ENCODE assay signal across 15 cellular contexts in the genomic region with DNA sequence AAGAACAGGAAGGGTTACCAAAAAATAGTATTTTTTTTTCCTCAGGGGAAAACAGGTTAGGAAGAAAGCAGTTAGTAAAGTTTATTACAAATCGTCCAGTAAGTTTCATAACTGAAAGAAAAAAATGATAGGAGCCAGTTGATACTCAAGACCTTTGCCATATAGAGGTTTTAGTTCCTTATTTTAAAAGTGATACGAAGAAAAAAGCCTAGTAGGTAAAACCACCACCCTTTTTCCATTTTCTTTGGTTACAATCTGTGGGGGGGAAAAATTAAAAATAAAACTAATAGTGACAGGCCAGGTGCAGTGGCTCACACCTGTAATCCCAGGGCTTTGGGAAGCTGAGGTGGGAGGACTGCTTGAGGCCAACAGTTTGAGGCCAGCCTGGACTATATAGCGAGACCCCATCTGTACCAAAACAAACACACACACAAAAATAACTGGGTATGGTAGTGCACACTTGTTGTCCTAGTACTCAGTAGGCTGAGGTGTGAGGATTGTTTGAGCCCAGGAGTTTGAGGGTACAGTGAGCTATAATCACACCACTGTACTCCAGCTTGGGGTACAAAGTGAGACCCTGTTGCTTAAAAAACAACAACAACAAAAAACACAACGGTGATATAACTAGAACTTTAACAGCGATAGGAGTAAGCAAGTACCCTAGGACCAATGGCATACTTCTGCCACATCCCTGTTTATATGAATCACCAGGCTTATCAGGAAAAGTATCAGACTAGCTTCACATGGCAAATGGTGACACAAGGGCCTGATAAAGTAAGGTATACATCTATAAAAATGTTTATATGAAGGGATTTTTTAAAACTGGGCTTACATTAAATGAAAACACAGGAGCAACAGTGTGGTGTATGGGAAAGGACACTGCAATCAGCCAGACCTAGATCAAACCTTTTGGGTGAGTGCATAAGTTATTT. TPM values are rescaled to one million over a fixed set of nuclear protein-coding genes. Genes with fewer than 3 reads are reported as not detected.
DNase-seq lines count a peak whose midpoint lies in the region; TF ChIP-seq lines count a peak whose summit lies in the region.
"Had no signal": no experiment of that assay in that cellular context is flagged by ENCODE, and none has a peak within 500 bp of the region (broad histone marks: within the 10 kb centered on the region; RNA-seq: fewer than 3 reads in every experiment).

No MANE protein-coding gene starts in this region.

- DNase-seq in NOMO-1 treated with DMSO at 0.1 percent for 48 hours (lab: John Stamatoyannopoulos, UW; ENCODE audit: unreplicated experiment) (peak; percentile 19), NOMO-1 treated with dmso at 0.1 percent for 144 hours (lab: John Stamatoyannopoulos, UW; ENCODE audit: unreplicated experiment) (no peak), MV-4-11 (lab: John Stamatoyannopoulos, UW) (peak; percentile 32), progenitor cell of endocrine pancreas (ENCODE audit: low spot score, unreplicated experiment) (no peak), T-helper 1 cell (no peak)
- no peak for DNase-seq in activated CD4-positive, alpha-beta memory T cell treated with anti-CD3 and anti-CD28 coated beads, Interleukin-2, amount 10 ng/mL, durations not matched to agents 7 days and 5 days
- no peak for DNase-seq in activated CD4-positive, alpha-beta T cell treated with anti-CD3 and anti-CD28 coated beads for 48 hours
- DNase-seq: activated CD8-positive, alpha-beta memory T cell treated with anti-CD3 and anti-CD28 coated beads, Interleukin-2, amount 50 U/mL, for 48 hours; NCI-H524 treated with DMSO at 0.1 percent for 48 hours; nephron progenitor cell; stimulated activated CD8-positive, alpha-beta memory T cell treated with anti-CD3 and anti-CD28 coated beads, Interleukin-4, amount 100 ng/mL, for 48 hours had no signal

- no peak for TF ChIP-seq CTCF in progenitor cell of endocrine pancreas (IDR thresholded peaks at IDR 0.05; ENCODE audit: unreplicated experiment)

- peaks cover 7% of the 10 kb centered on the region for H3K36me3 Mint-ChIP-seq in progenitor cell of endocrine pancreas (ENCODE audit: insufficient read depth)
- peaks cover 24% of the 10 kb centered on the region for H3K36me3 Mint-ChIP-seq in activated CD4-positive, alpha-beta memory T cell treated with anti-CD3 and anti-CD28 coated beads, Interleukin-2, amount 10 ng/mL, durations not matched to agents 7 days and 5 days (ENCODE audit: low read depth)

- H3K9me3 Mint-ChIP-seq in progenitor cell of endocrine pancreas (ENCODE audit: low read depth), result no peaks in the 10 kb centered on the region
- H3K9me3 Mint-ChIP-seq in activated CD4-positive, alpha-beta memory T cell treated with anti-CD3 and anti-CD28 coated beads, Interleukin-2, amount 10 ng/mL, durations not matched to agents 7 days and 5 days, result no peaks in the 10 kb centered on the region
- H3K9me3 Mint-ChIP-seq: nephron progenitor cell; T-helper 1 cell treated with Interleukin-12 subunit alpha and Interleukin-12 subunit beta and Interleukin-4 antibody, amounts not matched to agents 30 μg/mL and 1 μg/mL, for 36 hours had no signal

- H3K27ac Mint-ChIP-seq in progenitor cell of endocrine pancreas, result peak overlapping the region; percentile 47
- H3K27ac Mint-ChIP-seq in activated CD4-positive, alpha-beta memory T cell treated with anti-CD3 and anti-CD28 coated beads, Interleukin-2, amount 10 ng/mL, durations not matched to agents 7 days and 5 days, result no peak overlapping the region
- H3K27ac Mint-ChIP-seq: nephron progenitor cell; T-helper 1 cell treated with Interleukin-12 subunit alpha and Interleukin-12 subunit beta and Interleukin-4 antibody, amounts not matched to agents 30 μg/mL and 1 μg/mL, for 36 hours had no signal

- H3K4me1 Mint-ChIP-seq in progenitor cell of endocrine pancreas (ENCODE audit: low read depth), result peaks cover 7% of the 10 kb centered on the region
- H3K4me1 Mint-ChIP-seq in activated CD4-positive, alpha-beta memory T cell treated with anti-CD3 and anti-CD28 coated beads, Interleukin-2, amount 10 ng/mL, durations not matched to agents 7 days and 5 days, result peaks cover 19% of the 10 kb centered on the region
- H3K4me1 Mint-ChIP-seq: nephron progenitor cell had no signal

- CTCF ChIA-PET in activated CD4-positive, alpha-beta memory T cell treated with anti-CD3 and anti-CD28 coated beads, Interleukin-2, amount 10 ng/mL, durations not matched to agents 7 days and 5 days (lab: Charles Lee), result interaction anchor here (0.6 to 1.6 kb wide), 3 partner anchors 34 to 644 kb away, joined by 3 to 5 read pairs (median 5); no protein-coding TSS in a partner anchor

- POLR2A ChIA-PET in activated CD4-positive, alpha-beta memory T cell treated with anti-CD3 and anti-CD28 coated beads, Interleukin-2, amount 10 ng/mL, durations not matched to agents 7 days and 5 days (lab: Charles Lee), result interaction anchor here (1.2 to 1.6 kb wide), 2 partner anchors 152 to 210 kb away, joined by 3 to 4 read pairs; a partner anchor contains a TSS

- H3K27ac ChIP-seq in angular gyrus (ENCODE audit: low read depth, low read length), result peak overlapping the region; percentile 34
- H3K27ac ChIP-seq: A549 had no signal

- no peaks in the 10 kb centered on the region for H3K27me3 Mint-ChIP-seq in progenitor cell of endocrine pancreas
- no peaks in the 10 kb centered on the region for H3K27me3 Mint-ChIP-seq in activated CD4-positive, alpha-beta memory T cell treated with anti-CD3 and anti-CD28 coated beads, Interleukin-2, amount 10 ng/mL, durations not matched to agents 7 days and 5 days

- H3K4me3 Mint-ChIP-seq in progenitor cell of endocrine pancreas (ENCODE audit: low read depth), result no peak overlapping the region
- H3K4me3 Mint-ChIP-seq in activated CD4-positive, alpha-beta memory T cell treated with anti-CD3 and anti-CD28 coated beads, Interleukin-2, amount 10 ng/mL, durations not matched to agents 7 days and 5 days, result no peak overlapping the region
- H3K4me3 Mint-ChIP-seq: nephron progenitor cell; T-helper 1 cell treated with Interleukin-12 subunit alpha and Interleukin-12 subunit beta and Interleukin-4 antibody, amounts not matched to agents 30 μg/mL and 1 μg/mL, for 36 hours had no signal

RNA-seq across cellular contexts. Expression of a gene that starts 5.4 kb away (rescaled TPM):
- total RNA-seq in progenitor cell of endocrine pancreas, result 196 and 205 TPM in 2 replicates
- total RNA-seq in activated CD4-positive, alpha-beta memory T cell treated with anti-CD3 and anti-CD28 coated beads, Interleukin-2, amount 10 ng/mL, durations not matched to agents 7 days and 5 days, result 100 to 1,000 TPM; 278 to 280 TPM

RNA-seq across cellular contexts. Expression of a gene that starts 5.8 kb away (rescaled TPM):
- total RNA-seq in progenitor cell of endocrine pancreas, result 6.5 and 6.7 TPM in 2 replicates
- 10 to 100 TPM; 11.5 to 13.5 TPM for total RNA-seq in activated CD4-positive, alpha-beta memory T cell treated with anti-CD3 and anti-CD28 coated beads, Interleukin-2, amount 10 ng/mL, durations not matched to agents 7 days and 5 days

RNA-seq across cellular contexts. Expression of a gene that starts 29.7 kb away (rescaled TPM):
- total RNA-seq in progenitor cell of endocrine pancreas, result 0.20 and 0.84 TPM in 2 replicates
- not detected for total RNA-seq in activated CD4-positive, alpha-beta memory T cell treated with anti-CD3 and anti-CD28 coated beads, Interleukin-2, amount 10 ng/mL, durations not matched to agents 7 days and 5 days
- total RNA-seq: MCF 10A had no signal

Comparison
In these comparisons a context has a peak if more than half of its experiments do, and no peak if none do; other contexts are left out.
1. DNase-seq: peak in NOMO-1 treated with DMSO at 0.1 percent for 48 hours (single experiment) and MV-4-11 (single experiment); none in NOMO-1 treated with dmso at 0.1 percent for 144 hours (single experiment), progenitor cell of endocrine pancreas (single experiment), T-helper 1 cell (0 of 5), activated CD4-positive, alpha-beta memory T cell treated with anti-CD3 and anti-CD28 coated beads, Interleukin-2, amount 10 ng/mL, durations not matched to agents 7 days and 5 days (single experiment) and activated CD4-positive, alpha-beta T cell treated with anti-CD3 and anti-CD28 coated beads for 48 hours (single experiment).